11 cellular contexts compared by ENCODE assay signal in genomic region chr3:156630081-156630772, GRCh38.
DNase-seq lines count a peak whose midpoint lies in the region; ATAC-seq and TF ChIP-seq lines count a peak whose summit lies in the region.
"Had no signal": no experiment of that assay in that cellular context is flagged by ENCODE, and none has a peak within 500 bp of the region (broad histone marks: within the 10 kb centered on the region; RNA-seq: fewer than 3 reads in every experiment).

No MANE protein-coding gene starts in this region.

- ATAC-seq in RWPE2 (ENCODE audit: low read depth) (peak; percentile 90), HG03469 (IDR thresholded peaks at IDR 0.05; ENCODE audit: unreplicated experiment) (no peak), HG03045 (IDR thresholded peaks at IDR 0.05; ENCODE audit: unreplicated experiment) (no peak)
- ATAC-seq: activated CD8-positive, alpha-beta T cell treated with anti-CD3 and anti-CD28 coated beads for 36 hours had no signal

- no peak for TF ChIP-seq CTCF in LNCaP clone FGC (IDR thresholded peaks at IDR 0.05; ENCODE audit: control insufficient read depth, extremely low read depth, insufficient read depth)
- no peak for TF ChIP-seq CTCF in RWPE2 (IDR thresholded peaks at IDR 0.05; ENCODE audit: poor library complexity, severe bottlenecking)

- H3K4me3 ChIP-seq in LNCaP clone FGC (ENCODE audit: low read depth, low read length) (no peak overlapping the region), RWPE2 (ENCODE audit: severe bottlenecking) (no peak overlapping the region)

- H3K4me1 ChIP-seq in RWPE2 (ENCODE audit: insufficient read depth, poor library complexity, severe bottlenecking), result peaks cover 35% of the 10 kb centered on the region

- H3K27ac ChIP-seq in RWPE2 (ENCODE audit: poor library complexity, severe bottlenecking), result peak overlapping the region; percentile 65

- H3K36me3 ChIP-seq in RWPE2 (ENCODE audit: low read depth), result no peaks in the 10 kb centered on the region

- DNase-seq in DMS 273 (lab: John Stamatoyannopoulos, UW; ENCODE audit: unreplicated experiment) (peak; percentile 58), LNCaP clone FGC (ENCODE audit: low read depth) (peak; percentile 54), RWPE2 (ENCODE audit: low spot score) (no peak), left kidney (ENCODE audit: low read depth, low spot score) (peak; percentile 87), UCSD-AML1 (lab: John Stamatoyannopoulos, UW; ENCODE audit: unreplicated experiment) (no peak), NCI-H345 (lab: John Stamatoyannopoulos, UW) (no peak)
- DNase-seq: activated CD8-positive, alpha-beta T cell treated with anti-CD3 and anti-CD28 coated beads for 36 hours; effector CD4-positive, alpha-beta T cell; hypothalamus had no signal

- H3K27me3 ChIP-seq in RWPE2 (ENCODE audit: insufficient read depth, poor library complexity, severe bottlenecking), result no peaks in the 10 kb centered on the region

- no peaks in the 10 kb centered on the region for H3K9me3 ChIP-seq in RWPE2 (ENCODE audit: severe bottlenecking)

Comparison
In these comparisons a context has a peak if more than half of its experiments do, and no peak if none do; other contexts are left out.
1. DNase-seq: peak in DMS 273 (single experiment), LNCaP clone FGC (single experiment) and left kidney (single experiment); none in RWPE2 (single experiment), UCSD-AML1 (single experiment) and NCI-H345 (single experiment).